ENCODE assay signal across 20 cellular contexts in genomic region chr2:240208096-240208495, GRCh38.
"Had no signal": no experiment of that assay in that cellular context is flagged by ENCODE, and none has a peak within 500 bp of the region (broad histone marks: within the 10 kb centered on the region; RNA-seq: fewer than 3 reads in every experiment).

No MANE protein-coding gene starts in this region.

- FAIRE-seq: RCC 7860 had no signal

- H3K4me3 ChIP-seq: SJSA1, SK-N-MC had no signal

- H3K27me3 ChIP-seq: SJSA1 had no signal

- H3K36me3 ChIP-seq: SJSA1 had no signal

- DNase-seq: KBM-7, MM.1S, NCI-H1092 treated with DMSO at 0.1 percent for 48 hours, NCI-H1436, NCI-H187, NCI-H2029, NCI-H2081 treated with DMSO at 0.1 percent for 48 hours, NCI-H2171, NCI-H226, NCI-H446, NCI-H510A, NCI-H524 treated with DMSO at 0.1 percent for 48 hours, NCI-H69, NCI-H774, Right ventricle myocardium superior, RPMI8226, SIG-M5 had no signal

- H3K27ac ChIP-seq: SJSA1, SK-N-MC had no signal

- H3K9me3 ChIP-seq: SJSA1 had no signal
